In genomic region chrX:84865113-84865512, GRCh38 we compare ENCODE assay signal across 26 cellular contexts.
A peak's percentile ranks its signal among the peaks of the same experiment; 100 is the strongest.
DNase-seq lines count a peak whose midpoint lies in the region; ATAC-seq, FAIRE-seq and TF ChIP-seq lines count a peak whose summit lies in the region.
"Had no signal": no experiment of that assay in that cellular context is flagged by ENCODE, and none has a peak within 500 bp of the region (broad histone marks: within the 10 kb centered on the region; RNA-seq: fewer than 3 reads in every experiment).

No MANE protein-coding gene starts in this region.

- no peak overlapping the region for H3K4me3 ChIP-seq in brain microvascular endothelial cell (ENCODE audit: low read depth, low read length)
- H3K4me3 ChIP-seq in smooth muscle cell: no peak overlapping the region
- no peak overlapping the region for H3K4me3 ChIP-seq in kidney (ENCODE audit: low read length in 2 of 2)
- H3K4me3 ChIP-seq: cardiac muscle cell, GM12878, lower lobe of right lung, uterus had no signal

- in situ Hi-C loops in brain microvascular endothelial cell (cut with HindIII; ENCODE audit: low pct_ligation_motif_present, low sequenced_read_pairs): no loop called here

- no peak overlapping the region for H3K9ac ChIP-seq in smooth muscle cell (ENCODE audit: low read depth)
- H3K9ac ChIP-seq in kidney (ENCODE audit: low read length in 2 of 2): no peak overlapping the region

- H2AFZ ChIP-seq in smooth muscle cell (ENCODE audit: low read depth): no peak overlapping the region

- H3K36me3 ChIP-seq in brain microvascular endothelial cell (replicated peaks): no peaks in the 10 kb centered on the region
- no peaks in the 10 kb centered on the region for H3K36me3 ChIP-seq in smooth muscle cell (ENCODE audit: low read depth)
- no peaks in the 10 kb centered on the region for H3K36me3 ChIP-seq in kidney (ENCODE audit: control insufficient read depth in 1 of 2, insufficient read depth in 2 of 2, low read length in 2 of 2)
- H3K36me3 ChIP-seq: cardiac muscle cell, lower lobe of right lung, uterus had no signal

- H3K27me3 ChIP-seq in brain microvascular endothelial cell (replicated peaks) (no peaks in the 10 kb centered on the region), smooth muscle cell (ENCODE audit: low read depth) (no peaks in the 10 kb centered on the region)
- H3K27me3 ChIP-seq: cardiac muscle cell, uterus had no signal

- no peak overlapping the region for H3K4me2 ChIP-seq in smooth muscle cell

- no peaks in the 10 kb centered on the region for H3F3A ChIP-seq in smooth muscle cell (ENCODE audit: low read depth)

- FAIRE-seq in kidney (lab: Jason Lieb, UNC): no peak
- FAIRE-seq: GM12878, TTC549 had no signal

- H3K9me3 ChIP-seq in smooth muscle cell (replicated peaks; ENCODE audit: low read depth) (peaks cover 2% of the 10 kb centered on the region), kidney (ENCODE audit: control insufficient read depth in 1 of 2, low read length in 2 of 2) (no peaks in the 10 kb centered on the region)
- H3K9me3 ChIP-seq: lower lobe of right lung, uterus had no signal

- no peak overlapping the region for H3K27ac ChIP-seq in brain microvascular endothelial cell
- H3K27ac ChIP-seq in smooth muscle cell (ENCODE audit: low read depth): no peak overlapping the region
- no peak overlapping the region for H3K27ac ChIP-seq in kidney (ENCODE audit: low read depth in 2 of 2, low read length in 2 of 2)
- H3K27ac ChIP-seq: cardiac muscle cell, lower lobe of right lung, uterus had no signal

- no peak for TF ChIP-seq CTCF in brain microvascular endothelial cell (IDR thresholded peaks at IDR 0.05; ENCODE audit: low read depth, low read length, missing control alignments)
- TF ChIP-seq CTCF in smooth muscle cell (IDR thresholded peaks at IDR 0.05; ENCODE audit: borderline replicate concordance, insufficient read depth, poor library complexity, severe bottlenecking): no peak
- no peak for TF ChIP-seq CTCF in kidney (IDR thresholded peaks at IDR 0.05; ENCODE audit: borderline replicate concordance, extremely low read depth, insufficient read depth)

- H3K79me2 ChIP-seq in smooth muscle cell (ENCODE audit: low read depth): no peaks in the 10 kb centered on the region

- intact Hi-C loops in left colon (cut with DNase I, micrococcal nuclease): no loop called here
- intact Hi-C loops in kidney (cut with DNase I): no loop called here

- no peaks in the 10 kb centered on the region for H3K4me1 ChIP-seq in smooth muscle cell (ENCODE audit: low read depth)
- no peaks in the 10 kb centered on the region for H3K4me1 ChIP-seq in kidney (ENCODE audit: control insufficient read depth in 1 of 2, insufficient read depth in 1 of 2, low read depth in 1 of 2, low read length in 2 of 2)
- H3K4me1 ChIP-seq: lower lobe of right lung, uterus had no signal

- no peaks in the 10 kb centered on the region for H4K20me1 ChIP-seq in smooth muscle cell (ENCODE audit: low read depth)

- ATAC-seq in left colon: peak; percentile 64
- no peak for ATAC-seq in GM19455 (IDR thresholded peaks at IDR 0.05; ENCODE audit: unreplicated experiment)
- ATAC-seq: activated T-cell treated with anti-CD3 and anti-CD28 coated beads, Interleukin-2, amount 50 U/mL, for 4 hours; GM12878; lower lobe of right lung; stimulated activated naive B cell treated with anti-CD40 and anti-IgM and Interleukin-4, amounts not matched to agents 10 μg/mL and 1 μg/mL and 100 μg/mL, for 72 hours had no signal

- peak; percentile 71 for DNase-seq in DMS53 treated with DMSO at 0.1 percent for 48 hours (lab: John Stamatoyannopoulos, UW; ENCODE audit: unreplicated experiment)
- DNase-seq in NCI-H2081 (lab: John Stamatoyannopoulos, UW): peak; percentile 52 to 85
- peak; percentile 2 for DNase-seq in brain microvascular endothelial cell
- no peak for DNase-seq in left colon
- no peak for DNase-seq in smooth muscle cell (lab: John Stamatoyannopoulos, UW; ENCODE audit: unreplicated experiment)
- DNase-seq in kidney: no peak
- DNase-seq: activated CD4-positive, alpha-beta T cell treated with anti-CD3 and anti-CD28 coated beads for 1 hour; activated CD8-positive, alpha-beta memory T cell treated with anti-CD3 and anti-CD28 coated beads for 24 hours; activated naive CD4-positive, alpha-beta T cell treated with anti-CD3 and anti-CD28 coated beads for 36 hours; activated T-cell treated with anti-CD3 and anti-CD28 coated beads, Interleukin-2, amount 50 U/mL, for 4 hours; amniotic stem cell; DMS79; foreskin melanocyte; hippocampal formation; lower lobe of right lung; NCI-H1092 treated with DMSO at 0.1 percent for 48 hours; NCI-H2171 treated with DMSO at 0.1 percent for 48 hours; NCI-H526 treated with DMSO at 0.1 percent for 48 hours; SIG-M5; stimulated activated CD4-positive, alpha-beta T cell treated with anti-CD3 and anti-CD28 coated beads, Interleukin-2, amount 100 ng/mL, for 24 hours; stimulated activated naive B cell treated with anti-CD40 and anti-IgM and Interleukin-4, amounts not matched to agents 10 μg/mL and 1 μg/mL and 100 μg/mL, for 72 hours; uterus had no signal

Comparison
In these comparisons a context has a peak if more than half of its experiments do, and no peak if none do; other contexts are left out.
1. DNase-seq: peak in DMS53 treated with DMSO at 0.1 percent for 48 hours (single experiment), NCI-H2081 (2 of 2) and brain microvascular endothelial cell (single experiment); none in left colon (0 of 2), smooth muscle cell (single experiment) and kidney (single experiment).